Comparison of ENCODE assay signal across 28 cellular contexts in the genomic region with DNA sequence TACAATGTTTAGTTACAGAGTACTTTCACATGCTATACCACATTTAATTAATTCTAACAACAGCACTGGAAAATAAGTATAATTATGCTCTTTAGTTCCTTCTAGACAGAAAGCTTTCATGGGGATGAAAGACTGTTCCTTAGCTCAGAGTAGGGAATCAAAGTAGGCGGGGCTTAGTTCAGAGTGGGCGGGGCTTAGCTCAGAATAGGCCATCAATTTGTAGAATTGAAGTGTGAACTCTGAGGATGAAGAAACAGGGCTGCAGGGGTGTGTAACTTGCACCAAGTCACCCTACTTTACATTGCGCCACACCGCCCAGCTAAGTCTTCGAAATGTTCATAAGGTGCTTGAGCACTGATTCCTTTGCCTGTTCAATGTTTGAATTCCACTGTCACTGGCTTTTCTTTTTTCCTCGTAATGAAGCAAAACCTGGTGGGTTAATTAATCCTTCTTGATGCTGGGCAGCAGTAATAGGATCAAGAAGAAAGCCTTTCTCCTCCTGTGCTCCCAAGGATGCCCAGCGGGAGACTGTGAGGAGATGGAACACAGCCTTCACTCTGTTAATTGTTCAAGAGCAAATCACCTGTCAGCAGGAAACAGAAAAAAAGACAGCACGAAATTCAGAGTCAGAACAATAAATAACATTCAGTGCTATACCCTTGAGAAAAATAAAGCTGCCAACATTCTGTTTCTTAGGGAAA.
A peak's percentile ranks its signal among the peaks of the same experiment; 100 is the strongest.
DNase-seq lines count a peak whose midpoint lies in the region; ATAC-seq, FAIRE-seq and TF ChIP-seq lines count a peak whose summit lies in the region.
"Had no signal": no experiment of that assay in that cellular context is flagged by ENCODE, and none has a peak within 500 bp of the region (broad histone marks: within the 10 kb centered on the region; RNA-seq: fewer than 3 reads in every experiment).

No MANE protein-coding gene starts in this region.

- no peak overlapping the region for H3K4me3 ChIP-seq in HUES48 (ENCODE audit: low read depth, low read length)
- no peak overlapping the region for H3K4me3 ChIP-seq in K562
- H3K4me3 ChIP-seq in neural progenitor cell: no peak overlapping the region
- H3K4me3 ChIP-seq: A549 had no signal

- no peak for FAIRE-seq in K562 (lab: Jason Lieb, UNC)
- FAIRE-seq: A549, GM12892, GM19239, H54 had no signal

- intact Hi-C loops in K562 (cut with micrococcal nuclease): no loop called here

- no TSS peak for BruUV-seq in K562 (replicated peaks; lab: Mats Ljungman, UMichigan)

- H3K4me3 Mint-ChIP-seq in neural progenitor cell: no peak overlapping the region
- H3K4me3 Mint-ChIP-seq: CD8-positive, alpha-beta T cell had no signal

- H3K9me3 Mint-ChIP-seq in neural progenitor cell: peaks cover 2% of the 10 kb centered on the region

- H3K36me3 ChIP-seq in HUES48 (ENCODE audit: control insufficient read depth, insufficient read depth, low read length) (no peaks in the 10 kb centered on the region), K562 (ENCODE audit: control insufficient read depth, insufficient read depth, low read length) (no peaks in the 10 kb centered on the region), neural progenitor cell (no peaks in the 10 kb centered on the region)

- no peak for TF ChIP-seq EP300 in K562 (IDR thresholded peaks at IDR 0.05; ENCODE audit: low read length)

- peak overlapping the region; percentile 7 for H3K27ac ChIP-seq in HUES48 (ENCODE audit: low read depth, low read length)
- H3K27ac ChIP-seq in K562 (ENCODE audit: extremely low read depth, low read depth, low read length): no peak overlapping the region
- peak overlapping the region; percentile 55 for H3K27ac ChIP-seq in neural progenitor cell
- H3K27ac ChIP-seq: A549, C4-2B, HL-60, RWPE1 had no signal

- TF ChIP-seq POLR2A in K562 (conservative IDR thresholded peaks at IDR 0.05): no peak

- H3K36me3 Mint-ChIP-seq in neural progenitor cell: no peaks in the 10 kb centered on the region
- H3K36me3 Mint-ChIP-seq: CD8-positive, alpha-beta T cell had no signal

- TF ChIP-seq CTCF in K562 (IDR thresholded peaks at IDR 0.05 in 2 of 3, conservative IDR thresholded peaks at IDR 0.05 in 1 of 3; ENCODE audit: insufficient read depth in 2 of 3, low read depth in 1 of 3, low read length in 3 of 3) (no peak), neural progenitor cell (IDR thresholded peaks at IDR 0.05) (no peak)

- CTCF ChIA-PET in K562 (lab: Yijun Ruan, JAX; ENCODE audit: low intra/inter-chr PET ratio): no interaction called here

- peaks cover 17% of the 10 kb centered on the region for H3F3A ChIP-seq in neural progenitor cell (ENCODE audit: low read depth)

- H3K27me3 ChIP-seq in HUES48 (ENCODE audit: control insufficient read depth, insufficient read depth, low read length) (no peaks in the 10 kb centered on the region), K562 (ENCODE audit: control insufficient read depth in 2 of 2, insufficient read depth in 2 of 2, low read length in 2 of 2) (peaks cover 0 to 5% of the 10 kb centered on the region in 2 experiments; a peak in 1 of 5 replicates), neural progenitor cell (no peaks in the 10 kb centered on the region)

- H3K27me3 Mint-ChIP-seq in neural progenitor cell (ENCODE audit: insufficient read depth, low read depth): peaks cover 7% of the 10 kb centered on the region

- H3K9me3 ChIP-seq in HUES48 (ENCODE audit: control insufficient read depth, insufficient read depth, low read length): no peaks in the 10 kb centered on the region
- H3K9me3 ChIP-seq in K562 (replicated peaks; ENCODE audit: control insufficient read depth, insufficient read depth, low read depth, low read length): no peaks in the 10 kb centered on the region
- no peaks in the 10 kb centered on the region for H3K9me3 ChIP-seq in neural progenitor cell (ENCODE audit: low read depth)
- H3K9me3 ChIP-seq: A549 had no signal

- H3K79me2 ChIP-seq in K562 (ENCODE audit: control insufficient read depth, insufficient read depth, low read length): no peaks in the 10 kb centered on the region
- no peaks in the 10 kb centered on the region for H3K79me2 ChIP-seq in neural progenitor cell (ENCODE audit: low read depth)

- H4K20me1 ChIP-seq in K562 (replicated peaks; ENCODE audit: control insufficient read depth, insufficient read depth, low read length) (no peaks in the 10 kb centered on the region), neural progenitor cell (ENCODE audit: low read depth) (no peaks in the 10 kb centered on the region)

- H3K4me2 ChIP-seq in K562 (ENCODE audit: insufficient read depth, low read length): no peak overlapping the region
- H3K4me2 ChIP-seq in neural progenitor cell: peak overlapping the region; percentile 31
- H3K4me2 ChIP-seq: A549 had no signal

- H2AFZ ChIP-seq in K562 (ENCODE audit: low read depth, low read length) (no peak overlapping the region), neural progenitor cell (replicated peaks) (no peak overlapping the region)

- in situ Hi-C loops in K562 (cut with MboI): no loop called here

- H3K4me1 ChIP-seq in HUES48 (ENCODE audit: control insufficient read depth, insufficient read depth, low read length) (peaks cover 5% of the 10 kb centered on the region; the same call in 1 of the 2 replicates), K562 (replicated peaks in 1 of 2; ENCODE audit: control insufficient read depth in 2 of 2, insufficient read depth in 2 of 2, low read length in 2 of 2) (no peaks in the 10 kb centered on the region), neural progenitor cell (peaks cover 17% of the 10 kb centered on the region)
- H3K4me1 ChIP-seq: A549 had no signal

- POLR2A ChIA-PET in K562 (lab: Yijun Ruan, JAX): interaction anchor here (0.9 kb wide), 1 partner anchor 23 kb away, joined by 4 read pairs; no protein-coding TSS in a partner anchor

- ATAC-seq in K562: peak; percentile 51; the same call in 1 of the 3 replicates
- ATAC-seq: A549; CD8-positive, alpha-beta T cell; Panc1 had no signal

- no peaks in the 10 kb centered on the region for H3K9me1 ChIP-seq in K562 (ENCODE audit: control insufficient read depth, insufficient read depth, low read length)

- H3K9ac ChIP-seq in HUES48 (ENCODE audit: low read depth, low read length): no peak overlapping the region
- no peak overlapping the region for H3K9ac ChIP-seq in K562 (ENCODE audit: insufficient read depth in 1 of 2, low read depth in 2 of 2, low read length in 2 of 2)
- H3K9ac ChIP-seq in neural progenitor cell: no peak overlapping the region

- DNase-seq in NCI-H82 (lab: John Stamatoyannopoulos, UW) (peak; percentile 78), K562 (ENCODE audit: extremely low read depth in 1 of 4, low spot score in 3 of 4) (peak in 3 of 4 experiments; percentile 7 to 68 (median 68)), neural progenitor cell (ENCODE audit: low spot score) (peak; percentile 72), islet precursor cell (no peak), OCI-M1 (lab: John Stamatoyannopoulos, UW) (no peak), occipital lobe (lab: John Stamatoyannopoulos, UW) (no peak)
- no peak for DNase-seq in activated CD4-positive, alpha-beta T cell treated with anti-CD3 and anti-CD28 coated beads, Interleukin-2, amount 50 U/mL, for 48 hours
- DNase-seq: Calu3; CD8-positive, alpha-beta T cell; DMS153; DND-41; Karpas-422; MV-4-11; NCI-H1694; NCI-H2029 treated with DMSO at 0.1 percent for 48 hours; NCI-H2171; NCI-H524; SHP77; T-helper 1 cell had no signal

- 2% methylated on average over 8 of the region's 8 CpGs for WGBS in K562 (ENCODE audit: insufficient coverage, low coverage, missing lambda C conversion rate)

- no peak for TF ChIP-seq RAD21 in K562 (CRISPR knock-in tag; conservative IDR thresholded peaks at IDR 0.05 in 1 of 2, IDR thresholded peaks at IDR 0.05 in 1 of 2)

- H3K27ac Mint-ChIP-seq in neural progenitor cell: no peak overlapping the region
- H3K27ac Mint-ChIP-seq: CD8-positive, alpha-beta T cell had no signal

- peaks cover 17% of the 10 kb centered on the region for H3K4me1 Mint-ChIP-seq in neural progenitor cell

TF ChIP-seq in K562, 482 proteins besides CTCF, POLR2A, EP300 and RAD21:
- TF ChIP-seq, protein P1, sequence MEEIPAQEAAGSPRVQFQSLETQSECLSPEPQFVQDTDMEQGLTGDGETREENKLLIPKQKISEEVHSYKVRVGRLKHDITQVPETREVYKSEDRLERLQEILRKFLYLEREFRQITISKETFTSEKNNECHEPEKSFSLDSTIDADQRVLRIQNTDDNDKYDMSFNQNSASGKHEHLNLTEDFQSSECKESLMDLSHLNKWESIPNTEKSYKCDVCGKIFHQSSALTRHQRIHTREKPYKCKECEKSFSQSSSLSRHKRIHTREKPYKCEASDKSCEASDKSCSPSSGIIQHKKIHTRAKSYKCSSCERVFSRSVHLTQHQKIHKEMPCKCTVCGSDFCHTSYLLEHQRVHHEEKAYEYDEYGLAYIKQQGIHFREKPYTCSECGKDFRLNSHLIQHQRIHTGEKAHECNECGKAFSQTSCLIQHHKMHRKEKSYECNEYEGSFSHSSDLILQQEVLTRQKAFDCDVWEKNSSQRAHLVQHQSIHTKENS (CRISPR knock-in tag; IDR thresholded peaks at IDR 0.05): no peak
- TF ChIP-seq RBM39 (optimal IDR thresholded peaks at IDR 0.05; ENCODE audit: low read depth, low read length) (no peak), CREB1 (IDR thresholded peaks at IDR 0.05) (no peak), CREB1 (CRISPR knock-in tag; IDR thresholded peaks at IDR 0.05) (no peak), ZNF311 (CRISPR knock-in tag; IDR thresholded peaks at IDR 0.05) (no peak), ZNF830 (CRISPR knock-in tag; IDR thresholded peaks at IDR 0.05) (no peak), HNRNPL (IDR thresholded peaks at IDR 0.05; ENCODE audit: low read depth, low read length) (no peak), STAT5B (CRISPR knock-in tag; IDR thresholded peaks at IDR 0.05) (no peak), MTA2 (IDR thresholded peaks at IDR 0.05; ENCODE audit: low read depth) (no peak), MAFF (IDR thresholded peaks at IDR 0.05; ENCODE audit: low read length) (no peak), ZNF764 (CRISPR knock-in tag; IDR thresholded peaks at IDR 0.05; ENCODE audit: low read depth) (no peak), ZSCAN29 (IDR thresholded peaks at IDR 0.05) (no peak)
- TF ChIP-seq, protein P2, sequence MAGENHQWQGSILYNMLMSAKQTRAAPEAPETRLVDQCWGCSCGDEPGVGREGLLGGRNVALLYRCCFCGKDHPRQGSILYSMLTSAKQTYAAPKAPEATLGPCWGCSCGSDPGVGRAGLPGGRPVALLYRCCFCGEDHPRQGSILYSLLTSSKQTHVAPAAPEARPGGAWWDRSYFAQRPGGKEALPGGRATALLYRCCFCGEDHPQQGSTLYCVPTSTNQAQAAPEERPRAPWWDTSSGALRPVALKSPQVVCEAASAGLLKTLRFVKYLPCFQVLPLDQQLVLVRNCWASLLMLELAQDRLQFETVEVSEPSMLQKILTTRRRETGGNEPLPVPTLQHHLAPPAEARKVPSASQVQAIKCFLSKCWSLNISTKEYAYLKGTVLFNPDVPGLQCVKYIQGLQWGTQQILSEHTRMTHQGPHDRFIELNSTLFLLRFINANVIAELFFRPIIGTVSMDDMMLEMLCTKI (IDR thresholded peaks at IDR 0.05; ENCODE audit: partially characterized antibody): no peak
TF ChIP-seq in K562: peak in this region for 0.

Comparison
In these comparisons a context has a peak if more than half of its experiments do, and no peak if none do; other contexts are left out.
1. DNase-seq: peak in NCI-H82 (single experiment), K562 (3 of 4) and neural progenitor cell (single experiment); none in islet precursor cell (single experiment), OCI-M1 (single experiment), activated CD4-positive, alpha-beta T cell treated with anti-CD3 and anti-CD28 coated beads, Interleukin-2, amount 50 U/mL, for 48 hours (0 of 2) and occipital lobe (single experiment).